In genomic region chr18:74155276-74155675, GRCh38 we compare ENCODE assay signal across 19 cellular contexts. TPM values are rescaled to one million over a fixed set of nuclear protein-coding genes. Genes with fewer than 3 reads are reported as not detected.
"Had no signal": no experiment of that assay in that cellular context is flagged by ENCODE, and none has a peak within 500 bp of the region (broad histone marks: within the 10 kb centered on the region; RNA-seq: fewer than 3 reads in every experiment).

No MANE protein-coding gene starts in this region.

- ATAC-seq: activated T-helper 17 cell treated with anti-CD3 and anti-CD28 coated beads, Interleukin-2, amount 50 U/mL, for 72 hours; gastrocnemius medialis had no signal

- H3K4me3 Mint-ChIP-seq: activated T-helper 17 cell treated with anti-CD3 and anti-CD28 coated beads, Interleukin-2, amount 50 U/mL, for 72 hours; endodermal cell; neural crest cell; T-helper 1 cell treated with Interleukin-12 subunit alpha and Interleukin-12 subunit beta and Interleukin-4 antibody, amounts not matched to agents 30 μg/mL and 1 μg/mL, for 36 hours had no signal

- H3K9me3 Mint-ChIP-seq: activated T-helper 17 cell treated with anti-CD3 and anti-CD28 coated beads, Interleukin-2, amount 50 U/mL, for 72 hours; endodermal cell; neural crest cell; T-helper 1 cell treated with Interleukin-12 subunit alpha and Interleukin-12 subunit beta and Interleukin-4 antibody, amounts not matched to agents 30 μg/mL and 1 μg/mL, for 36 hours had no signal

- H3K27ac ChIP-seq: gastrocnemius medialis, left ventricle myocardium inferior, tibial nerve, vagina had no signal

- H3K27ac Mint-ChIP-seq: activated T-helper 17 cell treated with anti-CD3 and anti-CD28 coated beads, Interleukin-2, amount 50 U/mL, for 72 hours; endodermal cell; progenitor cell of endocrine pancreas; T-helper 1 cell treated with Interleukin-12 subunit alpha and Interleukin-12 subunit beta and Interleukin-4 antibody, amounts not matched to agents 30 μg/mL and 1 μg/mL, for 36 hours had no signal

- H3K4me3 ChIP-seq: gastrocnemius medialis, left ventricle myocardium inferior, tibial nerve, vagina had no signal

- H3K27me3 Mint-ChIP-seq: activated T-helper 17 cell treated with anti-CD3 and anti-CD28 coated beads, Interleukin-2, amount 50 U/mL, for 72 hours; progenitor cell of endocrine pancreas had no signal

- H3K9me3 ChIP-seq: gastrocnemius medialis, left ventricle myocardium inferior, tibial nerve, vagina had no signal

- H3K4me1 Mint-ChIP-seq: endodermal cell had no signal

- DNase-seq: activated CD4-positive, CD25-positive, alpha-beta regulatory T cell treated with anti-CD3 and anti-CD28 coated beads, Interleukin-2, amount 50 U/mL, for 72 hours; activated naive CD4-positive, alpha-beta T cell treated with Interleukin-2 at 50 U/mL for 16 hours; activated T-cell treated with anti-CD3 and anti-CD28 coated beads for 4 hours; endodermal cell; gastrocnemius medialis; kidney; left ventricle myocardium inferior; mammary epithelial cell; midbrain; stimulated activated CD4-positive, alpha-beta T cell treated with anti-CD3 and anti-CD28 coated beads, Interleukin-12 subunit alpha, Interleukin-12 subunit beta, amount 100 ng/mL, for 4 hours; stimulated activated CD4-positive, alpha-beta T cell treated with anti-CD3 and anti-CD28 coated beads, Interleukin-1b, Interleukin-23, amount 100 ng/mL, for 48 hours; stimulated activated CD8-positive, alpha-beta memory T cell treated with anti-CD3 and anti-CD28 coated beads, Interleukin-4, amount 100 ng/mL, for 48 hours; stimulated activated naive CD4-positive, alpha-beta T cell treated with Interleukin-2 at 50 U/mL for 16 hours had no signal

- H3K27me3 ChIP-seq: gastrocnemius medialis, tibial nerve, vagina had no signal

RNA-seq across cellular contexts. Expression of gene FBXO15, which starts 7.6 kb away (rescaled TPM):
- total RNA-seq: gastrocnemius medialis, left ventricle myocardium inferior, vagina had no signal
